1 cellular context compared by ENCODE assay signal in the genomic region with DNA sequence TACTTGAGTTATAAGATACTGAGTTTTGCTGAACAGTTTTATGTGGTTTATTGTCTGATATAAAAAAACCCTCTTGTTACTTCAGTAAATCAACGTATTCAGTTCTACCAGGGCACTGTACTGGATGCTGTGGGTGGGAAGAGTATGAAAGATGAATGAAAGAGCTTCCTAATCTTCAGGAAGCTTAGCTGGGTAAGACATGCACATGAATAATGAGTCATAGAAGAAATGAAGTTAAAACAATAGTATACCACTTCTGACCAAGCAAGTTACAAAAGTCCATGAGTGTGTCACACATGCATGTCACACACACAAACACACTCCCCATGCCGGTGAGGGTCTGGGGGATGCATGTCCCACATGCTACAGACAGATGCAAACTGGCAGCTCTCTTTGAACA.
TF ChIP-seq lines count a peak whose summit lies in the region.

No MANE protein-coding gene starts in this region.

TF ChIP-seq in SK-N-SH treated with all-trans-retinoic acid at 6 μM for 48 hours, 23 proteins besides CTCF, POLR2A, EP300 and RAD21 (continued from another document):
- TF ChIP-seq TOX (CRISPR knock-in tag; IDR thresholded peaks at IDR 0.05; ENCODE audit: borderline replicate concordance), result no peak
- TF ChIP-seq TCF4 (CRISPR knock-in tag; IDR thresholded peaks at IDR 0.05; ENCODE audit: borderline replicate concordance), result no peak
- no peak for TF ChIP-seq ZC3H10 (CRISPR knock-in tag; IDR thresholded peaks at IDR 0.05)
- TF ChIP-seq ARNTL (CRISPR knock-in tag; IDR thresholded peaks at IDR 0.05; ENCODE audit: borderline replicate concordance, low read depth), result no peak
- TF ChIP-seq, protein P1, sequence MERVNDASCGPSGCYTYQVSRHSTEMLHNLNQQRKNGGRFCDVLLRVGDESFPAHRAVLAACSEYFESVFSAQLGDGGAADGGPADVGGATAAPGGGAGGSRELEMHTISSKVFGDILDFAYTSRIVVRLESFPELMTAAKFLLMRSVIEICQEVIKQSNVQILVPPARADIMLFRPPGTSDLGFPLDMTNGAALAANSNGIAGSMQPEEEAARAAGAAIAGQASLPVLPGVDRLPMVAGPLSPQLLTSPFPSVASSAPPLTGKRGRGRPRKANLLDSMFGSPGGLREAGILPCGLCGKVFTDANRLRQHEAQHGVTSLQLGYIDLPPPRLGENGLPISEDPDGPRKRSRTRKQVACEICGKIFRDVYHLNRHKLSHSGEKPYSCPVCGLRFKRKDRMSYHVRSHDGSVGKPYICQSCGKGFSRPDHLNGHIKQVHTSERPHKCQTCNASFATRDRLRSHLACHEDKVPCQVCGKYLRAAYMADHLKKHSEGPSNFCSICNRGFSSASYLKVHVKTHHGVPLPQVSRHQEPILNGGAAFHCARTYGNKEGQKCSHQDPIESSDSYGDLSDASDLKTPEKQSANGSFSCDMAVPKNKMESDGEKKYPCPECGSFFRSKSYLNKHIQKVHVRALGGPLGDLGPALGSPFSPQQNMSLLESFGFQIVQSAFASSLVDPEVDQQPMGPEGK (CRISPR knock-in tag; IDR thresholded peaks at IDR 0.05; ENCODE audit: borderline replicate concordance), result no peak
- TF ChIP-seq ZFP30 (CRISPR knock-in tag; IDR thresholded peaks at IDR 0.05), result no peak
